ENCODE assay signal across 20 cellular contexts in genomic region chr4:25345880-25346279, GRCh38. TPM values are rescaled to one million over a fixed set of nuclear protein-coding genes. Genes with fewer than 3 reads are reported as not detected.
A peak's percentile ranks its signal among the peaks of the same experiment; 100 is the strongest.
DNase-seq lines count a peak whose midpoint lies in the region; ATAC-seq, FAIRE-seq and TF ChIP-seq lines count a peak whose summit lies in the region.
"Had no signal": no experiment of that assay in that cellular context is flagged by ENCODE, and none has a peak within 500 bp of the region (broad histone marks: within the 10 kb centered on the region; RNA-seq: fewer than 3 reads in every experiment).

No MANE protein-coding gene starts in this region.

- intact Hi-C loops in sciatic nerve (cut with DNase I), result no loop called here
- intact Hi-C loops in PC-3 (cut with micrococcal nuclease), result no loop called here

- H3K4me1 Mint-ChIP-seq in astrocyte (ENCODE audit: low read depth, unreplicated experiment), result no peaks in the 10 kb centered on the region
- H3K4me1 Mint-ChIP-seq: CD8-positive, alpha-beta memory T cell had no signal

- POLR2A ChIA-PET in HEK293 (lab: Yijun Ruan, JAX) (no interaction called here), PC-3 (lab: Charles Lee; ENCODE audit: unreplicated experiment) (no interaction called here)

- no peaks in the 10 kb centered on the region for H3K9me3 Mint-ChIP-seq in astrocyte (ENCODE audit: unreplicated experiment)
- H3K9me3 Mint-ChIP-seq: CD8-positive, alpha-beta memory T cell had no signal

- no peaks in the 10 kb centered on the region for H3K9me3 ChIP-seq in HEK293 (ENCODE audit: control insufficient read depth, insufficient read depth, low read depth, low read length)
- H3K9me3 ChIP-seq in astrocyte (ENCODE audit: insufficient read depth, low read depth, low read length), result no peaks in the 10 kb centered on the region
- H3K9me3 ChIP-seq in PC-3 (ENCODE audit: low read length), result no peaks in the 10 kb centered on the region
- H3K9me3 ChIP-seq: BLaER1 had no signal

- no peak for TF ChIP-seq CTCF in HEK293 (tag by site-specific recombination; IDR thresholded peaks at IDR 0.05)
- TF ChIP-seq CTCF in astrocyte (IDR thresholded peaks at IDR 0.05; ENCODE audit: insufficient read depth, low read depth, low read length), result no peak
- no peak for TF ChIP-seq CTCF in PC-3 (conservative IDR thresholded peaks at IDR 0.05; ENCODE audit: low read depth, low read length)

- H3K4me3 Mint-ChIP-seq in astrocyte (ENCODE audit: unreplicated experiment), result no peak overlapping the region
- H3K4me3 Mint-ChIP-seq: CD8-positive, alpha-beta memory T cell had no signal

- H3K27me3 Mint-ChIP-seq in astrocyte (ENCODE audit: low read depth, unreplicated experiment), result no peaks in the 10 kb centered on the region
- H3K27me3 Mint-ChIP-seq: CD8-positive, alpha-beta memory T cell had no signal

- ATAC-seq in sciatic nerve (peak; percentile 73), GM19351 (IDR thresholded peaks at IDR 0.05; ENCODE audit: unreplicated experiment) (no peak), PC-3 (no peak), GM19023 (IDR thresholded peaks at IDR 0.05; ENCODE audit: unreplicated experiment) (no peak)
- ATAC-seq: GM12878 had no signal

- H3K4me1 ChIP-seq in HEK293 (ENCODE audit: control insufficient read depth, insufficient read depth, low read length), result no peaks in the 10 kb centered on the region
- peaks cover 3% of the 10 kb centered on the region for H3K4me1 ChIP-seq in astrocyte (ENCODE audit: insufficient read depth, low read length)
- no peaks in the 10 kb centered on the region for H3K4me1 ChIP-seq in PC-3 (ENCODE audit: insufficient read depth, low read length)
- H3K4me1 ChIP-seq: BLaER1 had no signal

- H3K27ac ChIP-seq in HEK293 (ENCODE audit: extremely low read depth, low read depth, low read length), result no peak overlapping the region
- H3K27ac ChIP-seq in astrocyte (ENCODE audit: low read depth, low read length), result no peak overlapping the region
- H3K27ac ChIP-seq in PC-3 (ENCODE audit: low read length), result no peak overlapping the region
- H3K27ac ChIP-seq: BLaER1, PC-9 had no signal

- no peaks in the 10 kb centered on the region for H3F3A ChIP-seq in PC-3 (ENCODE audit: low read length, unreplicated experiment)

- H2AFZ ChIP-seq in astrocyte (ENCODE audit: low read depth, low read length) (no peak overlapping the region), PC-3 (ENCODE audit: low read length) (no peak overlapping the region)
- H2AFZ ChIP-seq: PC-9 had no signal

- no peaks in the 10 kb centered on the region for H3K27me3 ChIP-seq in astrocyte (ENCODE audit: insufficient read depth, low read length)
- no peaks in the 10 kb centered on the region for H3K27me3 ChIP-seq in PC-3 (ENCODE audit: low read length)
- H3K27me3 ChIP-seq: BLaER1 had no signal

- no peak for FAIRE-seq in astrocyte (lab: Jason Lieb, UNC)
- FAIRE-seq: GM12878, H1 had no signal

- H3K36me3 ChIP-seq in HEK293 (ENCODE audit: control insufficient read depth in 2 of 2, insufficient read depth in 1 of 2, low read length in 2 of 2) (peaks cover 0 to 4% of the 10 kb centered on the region in 2 experiments; a peak in 1 of 3 replicates), astrocyte (ENCODE audit: insufficient read depth, low read length) (no peaks in the 10 kb centered on the region), PC-3 (ENCODE audit: low read depth, low read length) (no peaks in the 10 kb centered on the region)

- H3K9ac ChIP-seq in astrocyte (ENCODE audit: low read length), result no peak overlapping the region
- H3K9ac ChIP-seq in PC-3 (ENCODE audit: low read length), result no peak overlapping the region
- H3K9ac ChIP-seq: BLaER1 had no signal

- H3K4me2 ChIP-seq in astrocyte (ENCODE audit: low read length) (no peak overlapping the region), PC-3 (ENCODE audit: low read length) (no peak overlapping the region)
- H3K4me2 ChIP-seq: BLaER1, PC-9 had no signal

- no peak overlapping the region for H3K4me3 ChIP-seq in HEK293 (ENCODE audit: low read depth, low read length)
- no peak overlapping the region for H3K4me3 ChIP-seq in astrocyte (ENCODE audit: insufficient read depth, low read depth, low read length)
- no peak overlapping the region for H3K4me3 ChIP-seq in PC-3 (ENCODE audit: low read length)
- H3K4me3 ChIP-seq: BLaER1, GM12878, PC-9 had no signal

- H3K79me2 ChIP-seq in astrocyte (ENCODE audit: insufficient read depth, low read length), result no peaks in the 10 kb centered on the region
- H3K79me2 ChIP-seq in PC-3 (ENCODE audit: low read length), result no peaks in the 10 kb centered on the region

- H4K20me1 ChIP-seq in astrocyte (ENCODE audit: insufficient read depth, low read length) (no peaks in the 10 kb centered on the region), PC-3 (ENCODE audit: low read length) (no peaks in the 10 kb centered on the region)
- H4K20me1 ChIP-seq: BLaER1 had no signal

- no TSS peak for BruUV-seq in PC-3 (replicated peaks; lab: Mats Ljungman, UMichigan)

- DNase-seq in astrocyte (ENCODE audit: low read depth) (peak; percentile 10), iris pigment epithelial cell (ENCODE audit: low read depth) (peak; percentile 27), sciatic nerve (ENCODE audit: low spot score) (no peak), PC-3 (no peak)
- no peak for DNase-seq in activated naive CD4-positive, alpha-beta T cell treated with Interleukin-2 at 50 U/mL for 16 hours
- DNase-seq: CD8-positive, alpha-beta memory T cell; DND-41; GDM1; KBM-7; NCI-H1048; NCI-H146; NCI-H2081; NCI-H774; PC-9 had no signal

- no peak overlapping the region for H3K27ac Mint-ChIP-seq in astrocyte (ENCODE audit: unreplicated experiment)

- CTCF ChIA-PET in HEK293 (lab: Yijun Ruan, JAX), result no interaction called here
- CTCF ChIA-PET in PC-3 (lab: Charles Lee), result no interaction called here

- no peaks in the 10 kb centered on the region for H3K36me3 Mint-ChIP-seq in astrocyte (ENCODE audit: low read depth, unreplicated experiment)

- no peaks in the 10 kb centered on the region for H3K9me2 ChIP-seq in PC-3 (replicated peaks; ENCODE audit: low read length)

TF ChIP-seq in HEK293, 187 proteins besides CTCF, POLR2A, EP300 and RAD21:
- TF ChIP-seq ZNF677 (tag by site-specific recombination; IDR thresholded peaks at IDR 0.05) (no peak), WT1 (tag by site-specific recombination; IDR thresholded peaks at IDR 0.05) (0 out of 2 replicates have a peak, but pooled peaks have one; percentile 28), ZNF521 (tag by site-specific recombination; IDR thresholded peaks at IDR 0.05) (no peak), ZNF654 (tag by site-specific recombination; IDR thresholded peaks at IDR 0.05; ENCODE audit: low read depth) (no peak)

RNA-seq across cellular contexts. Expression of gene ANAPC4, which starts 31.2 kb away (rescaled TPM):
- total RNA-seq in astrocyte, result 18.9 and 19.2 TPM in 2 replicates
- 41.7 TPM for total RNA-seq in sciatic nerve
- 11.3 and 14.5 TPM in 2 replicates for total RNA-seq in PC-3 (2014; rRNA removed)

RNA-seq across cellular contexts. Expression of gene ZCCHC4, which starts 33.3 kb away (rescaled TPM):
- 9.7 and 10.2 TPM in 2 replicates for total RNA-seq in astrocyte
- 13.9 TPM for total RNA-seq in sciatic nerve
- total RNA-seq in PC-3 (2014; rRNA removed), result 6.5 and 6.8 TPM in 2 replicates

Comparison
In these comparisons a context has a peak if more than half of its experiments do, and no peak if none do; other contexts are left out.
1. DNase-seq: peak in astrocyte (single experiment) and iris pigment epithelial cell (single experiment); none in sciatic nerve (single experiment), activated naive CD4-positive, alpha-beta T cell treated with Interleukin-2 at 50 U/mL for 16 hours (single experiment) and PC-3 (single experiment).